ENCODE assay signal across 25 cellular contexts in genomic region chrX:69028761-69029120, GRCh38.
DNase-seq lines count a peak whose midpoint lies in the region; ATAC-seq, FAIRE-seq and TF ChIP-seq lines count a peak whose summit lies in the region.
"Had no signal": no experiment of that assay in that cellular context is flagged by ENCODE, and none has a peak within 500 bp of the region (broad histone marks: within the 10 kb centered on the region; RNA-seq: fewer than 3 reads in every experiment).

No MANE protein-coding gene starts in this region.

- H3K4me2 ChIP-seq in keratinocyte (ENCODE audit: control insufficient read depth, extremely low read depth, insufficient read depth, low read depth, low read length) = no peak overlapping the region
- H3K4me2 ChIP-seq: hepatocyte, PC-9 had no signal

- H3K4me3 ChIP-seq in keratinocyte (ENCODE audit: control insufficient read depth in 2 of 3, extremely low read depth in 1 of 3, insufficient read depth in 2 of 3, low read depth in 1 of 3, low read length in 3 of 3) (no peak overlapping the region), sigmoid colon (no peak overlapping the region)
- H3K4me3 ChIP-seq: adrenal gland, GM23248, hepatocyte, pancreas, PC-9, SK-N-MC, transverse colon had no signal

- TF ChIP-seq CTCF in keratinocyte (optimal IDR thresholded peaks at IDR 0.05 in 1 of 3, IDR thresholded peaks at IDR 0.05 in 1 of 3, conservative IDR thresholded peaks at IDR 0.05 in 1 of 3; ENCODE audit: extremely low read depth in 1 of 3, insufficient read depth in 2 of 3, low read length in 3 of 3) = no peak
- no peak for TF ChIP-seq CTCF in sigmoid colon (IDR thresholded peaks at IDR 0.05)

- DNase-seq in GM12891 (ENCODE audit: insufficient read length, low spot score) (no peak), HEK293T (ENCODE audit: extremely low spot score) (peak; percentile 2), NCI-H69 (lab: John Stamatoyannopoulos, UW) (peak; percentile 10), keratinocyte (ENCODE audit: low read depth, low spot score) (no peak), sigmoid colon (no peak)
- DNase-seq in effector CD8-positive, alpha-beta T cell (lab: John Stamatoyannopoulos, UW) = no peak
- DNase-seq in activated effector memory CD4-positive, alpha-beta T cell treated with Interleukin-2 at 50 U/mL for 16 hours = no peak
- DNase-seq: activated CD4-positive, alpha-beta T cell treated with anti-CD3 and anti-CD28 coated beads for 1 hour; adrenal gland; caudate nucleus; CD8-positive, alpha-beta memory T cell; DND-41; GM23248; kidney; naive thymus-derived CD4-positive, alpha-beta T cell; NCI-H1105 treated with DMSO at 0.1 percent for 48 hours; NCI-H748 treated with DMSO at 0.1 percent for 48 hours; pancreas; PC-9; stimulated activated CD4-positive, alpha-beta T cell treated with anti-CD3 and anti-CD28 coated beads, Interleukin-1b, Interleukin-23, amount 100 ng/mL, for 48 hours; stimulated activated naive CD8-positive, alpha-beta T cell treated with anti-CD3 and anti-CD28 coated beads, Interleukin-15, Interleukin-2, amounts not matched to agents 100 U/mL and 50 U/mL, for 24 hours; transverse colon had no signal

- FAIRE-seq in GM12891 (lab: Jason Lieb, UNC) (peak; percentile 94), keratinocyte (lab: Jason Lieb, UNC) (no peak)
- FAIRE-seq: kidney, pancreas had no signal

- POLR2A ChIA-PET in HEK293T (lab: Yijun Ruan, JAX) = no interaction called here

- H3K9ac ChIP-seq in keratinocyte (ENCODE audit: control insufficient read depth, extremely low read depth, insufficient read depth, low read length) = peak overlapping the region; percentile 77
- H3K9ac ChIP-seq: GM23248 had no signal

- H2AFZ ChIP-seq in keratinocyte (ENCODE audit: control insufficient read depth, low read length) = no peak overlapping the region
- H2AFZ ChIP-seq: GM23248, hepatocyte, PC-9 had no signal

- CTCF ChIA-PET in HEK293T (lab: Yijun Ruan, JAX) = no interaction called here

- H3K27me3 ChIP-seq in keratinocyte (ENCODE audit: control insufficient read depth, extremely low read depth, insufficient read depth, low read length) (no peaks in the 10 kb centered on the region), sigmoid colon (no peaks in the 10 kb centered on the region)
- H3K27me3 ChIP-seq: hepatocyte, pancreas, transverse colon had no signal

- 93 to 96% methylated on average over 1 of the region's 1 CpG for WGBS in sigmoid colon, 2 donors

- dilution Hi-C loops in keratinocyte (cut with MboI; ENCODE audit: extremely low pct_ligation_motif_present, low sequenced_read_pairs) = no loop called here

- TF ChIP-seq POLR2A in GM12891 (IDR thresholded peaks at IDR 0.05; ENCODE audit: low read depth, low read length) (no peak), sigmoid colon (IDR thresholded peaks at IDR 0.05) (no peak)

- H3K9me3 ChIP-seq in keratinocyte (ENCODE audit: control insufficient read depth, low read depth, low read length) = no peaks in the 10 kb centered on the region
- H3K9me3 ChIP-seq in sigmoid colon = no peaks in the 10 kb centered on the region
- H3K9me3 ChIP-seq: adrenal gland, pancreas, transverse colon had no signal

- H3K4me1 ChIP-seq in keratinocyte (ENCODE audit: control insufficient read depth, extremely low read depth, insufficient read depth, low read length) = peaks cover 67% of the 10 kb centered on the region
- peaks cover 0 to 29% (median 8%) of the 10 kb centered on the region in 4 donors for H3K4me1 ChIP-seq in sigmoid colon
- H3K4me1 ChIP-seq: pancreas had no signal

- H3K36me3 ChIP-seq in keratinocyte (ENCODE audit: control insufficient read depth in 2 of 2, extremely low read depth in 1 of 2, insufficient read depth in 2 of 2, low read length in 2 of 2) (no peaks in the 10 kb centered on the region), sigmoid colon (no peaks in the 10 kb centered on the region)
- H3K36me3 ChIP-seq: adrenal gland, pancreas, transverse colon had no signal

- H4K20me1 ChIP-seq in keratinocyte (ENCODE audit: control insufficient read depth, extremely low read depth, insufficient read depth, low read length) = no peaks in the 10 kb centered on the region

- TF ChIP-seq EP300 in sigmoid colon (IDR thresholded peaks at IDR 0.05) = no peak

- ATAC-seq in GM21786 (IDR thresholded peaks at IDR 0.05; ENCODE audit: unreplicated experiment) = no peak
- ATAC-seq: naive thymus-derived CD4-positive, alpha-beta T cell; pancreas; stimulated activated naive CD8-positive, alpha-beta T cell treated with anti-CD3 and anti-CD28 coated beads, Interleukin-15, Interleukin-2, amounts not matched to agents 100 U/mL and 50 U/mL, for 24 hours had no signal

- H3K27ac ChIP-seq in keratinocyte (ENCODE audit: control insufficient read depth, insufficient read depth, low read length) = peak overlapping the region; percentile 98
- no peak overlapping the region for H3K27ac ChIP-seq in sigmoid colon
- H3K27ac ChIP-seq: GM23248, PC-9, SK-N-MC had no signal

- no peaks in the 10 kb centered on the region for H3K9me1 ChIP-seq in keratinocyte (ENCODE audit: control insufficient read depth, extremely low read depth, insufficient read depth, low read length)

- H3K79me2 ChIP-seq in keratinocyte (ENCODE audit: control insufficient read depth, insufficient read depth, low read length) = no peaks in the 10 kb centered on the region
- H3K79me2 ChIP-seq: hepatocyte had no signal

- intact Hi-C loops in sigmoid colon (cut with DNase I) = no loop called here

TF ChIP-seq in GM12891, 5 proteins besides CTCF, POLR2A, EP300 and RAD21:
- TF ChIP-seq SPI1 (IDR thresholded peaks at IDR 0.05; ENCODE audit: low read depth, low read length) = no peak
- no peak for TF ChIP-seq PAX5 (IDR thresholded peaks at IDR 0.05; ENCODE audit: insufficient read depth, low read length, severe bottlenecking)
- no peak for TF ChIP-seq POU2F2 (IDR thresholded peaks at IDR 0.05; ENCODE audit: low read depth, low read length)
- no peak for TF ChIP-seq TAF1 (IDR thresholded peaks at IDR 0.05; ENCODE audit: low read depth, low read length)
- no peak for TF ChIP-seq POLR2AphosphoS5 (IDR thresholded peaks at IDR 0.05; ENCODE audit: low read depth, low read length)

TF ChIP-seq in HEK293T, 16 proteins besides CTCF, POLR2A, EP300 and RAD21:
- TF ChIP-seq ZNF384 (IDR thresholded peaks at IDR 0.05) (no peak), HDGF (IDR thresholded peaks at IDR 0.05; ENCODE audit: borderline replicate concordance) (no peak), ELF4 (IDR thresholded peaks at IDR 0.05) (no peak), L3MBTL2 (conservative IDR thresholded peaks at IDR 0.05) (no peak), LEF1 (IDR thresholded peaks at IDR 0.05; ENCODE audit: borderline replicate concordance) (no peak), SP1 (IDR thresholded peaks at IDR 0.05) (no peak), ARNT (IDR thresholded peaks at IDR 0.05) (no peak), FOXK2 (IDR thresholded peaks at IDR 0.05) (no peak), FOXA1 (IDR thresholded peaks at IDR 0.05) (no peak)

Comparison
In these comparisons a context has a peak if more than half of its experiments do, and no peak if none do; other contexts are left out.
1. DNase-seq: peak in HEK293T (single experiment) and NCI-H69 (single experiment); none in GM12891 (single experiment), keratinocyte (single experiment), effector CD8-positive, alpha-beta T cell (single experiment), activated effector memory CD4-positive, alpha-beta T cell treated with Interleukin-2 at 50 U/mL for 16 hours (single experiment) and sigmoid colon (single experiment).